ENCODE assay signal across 8 cellular contexts in the genomic region with DNA sequence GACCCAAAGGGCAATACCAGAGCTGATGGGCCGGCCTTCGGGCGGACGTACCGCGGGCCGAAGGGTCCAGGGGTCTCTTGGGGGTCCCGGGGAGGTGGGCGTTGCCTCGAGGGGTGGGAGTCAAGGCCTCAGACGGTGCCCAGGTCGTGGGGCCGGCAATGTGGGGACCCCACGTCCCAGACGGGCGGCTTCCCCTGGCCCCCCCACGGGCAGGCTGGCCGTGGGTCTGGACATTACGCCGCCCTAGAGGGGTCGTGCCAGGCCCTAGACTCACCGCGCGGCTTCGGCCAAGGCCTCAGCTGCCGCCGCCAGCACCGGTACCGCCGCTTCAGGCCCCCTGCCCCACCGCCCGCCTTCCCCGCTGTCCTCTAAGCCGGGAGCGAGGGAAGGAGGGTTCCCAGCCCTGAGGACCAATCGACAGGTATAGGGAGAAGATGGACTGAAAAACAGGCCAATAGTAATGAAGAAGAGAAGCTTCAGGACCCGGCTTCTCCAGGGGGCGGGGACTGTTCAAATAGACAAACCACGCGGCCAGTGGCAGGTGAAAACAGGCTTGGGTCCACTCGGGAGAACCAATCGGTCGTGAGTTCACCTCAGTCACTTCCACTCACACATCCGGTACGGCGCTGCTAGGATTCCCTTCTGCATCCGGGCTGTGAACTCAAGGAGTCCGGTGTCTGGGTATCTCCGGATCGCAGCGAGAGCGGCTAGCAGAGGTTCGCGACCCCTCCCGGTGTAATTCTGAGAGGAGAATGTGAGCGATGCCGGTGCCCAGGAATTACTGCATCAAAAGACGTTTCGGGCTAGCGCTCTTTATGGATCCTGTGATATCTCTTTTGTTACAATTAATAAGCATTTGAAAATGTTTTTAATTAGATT. TPM values are rescaled to one million over a fixed set of nuclear protein-coding genes. Genes with fewer than 3 reads are reported as not detected.
A peak's percentile ranks its signal among the peaks of the same experiment; 100 is the strongest.
DNase-seq lines count a peak whose midpoint lies in the region; ATAC-seq, FAIRE-seq and TF ChIP-seq lines count a peak whose summit lies in the region.

A gene (minus strand): TSS at position 381 of the 879 bp plus-strand sequence. CDS start 3,142 bp downstream, outside the sequence.

- no peaks in the 10 kb centered on the region for H3K9me2 ChIP-seq in Loucy (replicated peaks; ENCODE audit: low read depth, low read length)

- peaks cover 23% of the 10 kb centered on the region for H3K79me2 ChIP-seq in Loucy (ENCODE audit: insufficient read depth, low read length)

- peak within 1 kb of the TSS; percentile 95 for H3K4me2 ChIP-seq in Loucy (ENCODE audit: low read depth, low read length, poor library complexity, severe bottlenecking)

- DNase-seq in H54 (ENCODE audit: insufficient read length, low spot score) (peak; percentile 94), fibroblast of peridontal ligament (ENCODE audit: extremely low read depth) (peak; percentile 100), natural killer cell (peak; percentile 92)
- DNase-seq in activated T-helper 9 cell treated with anti-CD3 and anti-CD28 coated beads, Interleukin-2, amount 50 U/mL, for 16 hours (ENCODE audit: low read depth): peak; percentile 94
- DNase-seq in stimulated activated naive CD4-positive, alpha-beta T cell treated with Interleukin-2 at 50 U/mL for 16 hours (lab: John Stamatoyannopoulos, UW): peak; percentile 98

- H3K27me3 ChIP-seq in Loucy (ENCODE audit: insufficient read depth, low read length, poor library complexity, severe bottlenecking): no peaks in the 10 kb centered on the region

- peak within 1 kb of the TSS; percentile 74 to 90 for H3K27ac Mint-ChIP-seq in natural killer cell

- H3K4me1 Mint-ChIP-seq in natural killer cell: peaks cover 12 to 13% of the 10 kb centered on the region in 2 donors

- no peaks in the 10 kb centered on the region for H3K27me3 Mint-ChIP-seq in natural killer cell (ENCODE audit: low read depth in 2 of 2)

- intact Hi-C loops in natural killer cell (cut with micrococcal nuclease): loop anchor here (10.0 kb wide), 1 partner anchor 472 kb away; a partner anchor contains a TSS

- no peaks in the 10 kb centered on the region for H3K9me3 ChIP-seq in ES-I3 (ENCODE audit: control insufficient read depth, insufficient read depth, low read length)
- no peaks in the 10 kb centered on the region for H3K9me3 ChIP-seq in Loucy (ENCODE audit: insufficient read depth, low read depth, low read length)

- peak; percentile 96 for FAIRE-seq in H54 (lab: Jason Lieb, UNC)

- peak within 1 kb of the TSS; percentile 95 for H3K4me3 ChIP-seq in Loucy (ENCODE audit: low read length, poor library complexity, severe bottlenecking)

- H3K36me3 ChIP-seq in ES-I3 (ENCODE audit: insufficient read depth, low read length) (no peaks in the 10 kb centered on the region; the same call in none of the 2 replicates), Loucy (ENCODE audit: insufficient read depth, low read length) (peaks cover 11% of the 10 kb centered on the region; the same call in 1 of the 2 replicates)

- ATAC-seq in natural killer cell: peak; percentile 95 to 99 (median 97)

- H3K4me3 Mint-ChIP-seq in natural killer cell: peak within 1 kb of the TSS; percentile 89

- no peaks in the 10 kb centered on the region for H3F3A ChIP-seq in Loucy (ENCODE audit: low read depth)

- no peaks in the 10 kb centered on the region for H3K4me1 ChIP-seq in ES-I3 (ENCODE audit: insufficient read depth, low read length)
- peaks cover 9% of the 10 kb centered on the region for H3K4me1 ChIP-seq in Loucy (ENCODE audit: insufficient read depth, low read length, poor library complexity, severe bottlenecking)

- peaks cover 4% of the 10 kb centered on the region for H4K20me1 ChIP-seq in Loucy (ENCODE audit: insufficient read depth, low read length, poor library complexity, severe bottlenecking)

- H2AFZ ChIP-seq in Loucy (ENCODE audit: low read length): peak within 1 kb of the TSS; percentile 85

- H3K9ac ChIP-seq in ES-I3 (ENCODE audit: low read depth, low read length): peak within 1 kb of the TSS; percentile 80
- peak within 1 kb of the TSS; percentile 94 for H3K9ac ChIP-seq in Loucy (ENCODE audit: low read depth, low read length, poor library complexity, severe bottlenecking)

- no peaks in the 10 kb centered on the region for H3K9me3 Mint-ChIP-seq in natural killer cell

- H3K36me3 Mint-ChIP-seq in natural killer cell: no peaks in the 10 kb centered on the region

- TF ChIP-seq POLR2A in H54 (IDR thresholded peaks at IDR 0.05; ENCODE audit: low read depth, low read length) (peak; percentile 59), Raji (IDR thresholded peaks at IDR 0.05; ENCODE audit: insufficient read depth, low read depth, low read length) (peak; percentile 87)

- TF ChIP-seq CTCF in Loucy (conservative IDR thresholded peaks at IDR 0.05; ENCODE audit: low read length): peak; percentile 31; the same call in 1 of the 2 replicates
- no peak for TF ChIP-seq CTCF in natural killer cell (IDR thresholded peaks at IDR 0.05)

RNA-seq across cellular contexts. Expression of the gene that starts here (rescaled TPM):
- 10 to 100 TPM; 42.7 to 54.6 (median 43.7) TPM for total RNA-seq in natural killer cell

Comparison
In these comparisons a context has a peak if more than half of its experiments do, and no peak if none do; other contexts are left out.
1. Peak in every context shown above with its lines: DNase-seq, ATAC-seq and H3K4me3 ChIP-seq.